Comparison of ENCODE assay signal across 9 cellular contexts in genomic region chr5:80034962-80035821, GRCh38. TPM values are rescaled to one million over a fixed set of nuclear protein-coding genes. Genes with fewer than 3 reads are reported as not detected.
DNase-seq lines count a peak whose midpoint lies in the region; ATAC-seq lines count a peak whose summit lies in the region.
"Had no signal": no experiment of that assay in that cellular context is flagged by ENCODE, and none has a peak within 500 bp of the region (broad histone marks: within the 10 kb centered on the region; RNA-seq: fewer than 3 reads in every experiment).

THBS4 (plus strand) TSS chr5:80035348; CDS start chr5:80035538, 190 bp downstream.

- 5% methylated on average over 76 of the region's 76 CpGs for WGBS in HUES64
- WGBS in right cardiac atrium, result 6% methylated on average over 76 of the region's 76 CpGs

- H3K9me3 Mint-ChIP-seq in activated T-cell treated with anti-CD3 and anti-CD28 coated beads, Interleukin-2, amount 50 U/mL, for 72 hours, result no peaks in the 10 kb centered on the region

- H3K36me3 ChIP-seq in HUES64 (ENCODE audit: insufficient read depth, low read length), result no peaks in the 10 kb centered on the region

- peak; percentile 36 to 50 for ATAC-seq in activated T-cell treated with anti-CD3 and anti-CD28 coated beads, Interleukin-2, amount 50 U/mL, for 72 hours (replicated peaks in 1 of 2)
- ATAC-seq in right cardiac atrium (peak; percentile 14 to 19), GM18511 (IDR thresholded peaks at IDR 0.05; ENCODE audit: unreplicated experiment) (no peak)
- ATAC-seq: PC-3 had no signal

- intact Hi-C loops in right cardiac atrium (cut with DNase I), result no loop called here

- no peaks in the 10 kb centered on the region for H3K9me3 ChIP-seq in HUES64 (ENCODE audit: insufficient read depth, low read depth, low read length)
- H3K9me3 ChIP-seq in right cardiac atrium (ENCODE audit: control insufficient read depth, low read length), result no peaks in the 10 kb centered on the region

- H3K4me3 ChIP-seq in HUES64 (ENCODE audit: low read length) (peak within 1 kb of the TSS; percentile 74), right cardiac atrium (ENCODE audit: low read length) (peak within 1 kb of the TSS; percentile 49), skeletal muscle cell (ENCODE audit: low read depth, low read length) (peak within 1 kb of the TSS; percentile 20)

- H3K27me3 ChIP-seq in HUES64 (ENCODE audit: insufficient read depth, low read length), result peaks cover 56% of the 10 kb centered on the region
- no peaks in the 10 kb centered on the region for H3K27me3 ChIP-seq in right cardiac atrium (ENCODE audit: control insufficient read depth, insufficient read depth)

- no peak within 1 kb of the TSS for H3K27ac Mint-ChIP-seq in activated T-cell treated with anti-CD3 and anti-CD28 coated beads, Interleukin-2, amount 50 U/mL, for 72 hours

- H3K27ac ChIP-seq in HUES64 (ENCODE audit: low read depth, low read length) (no peak within 1 kb of the TSS), right cardiac atrium (ENCODE audit: low read length) (no peak within 1 kb of the TSS)

- DNase-seq in activated T-cell treated with anti-CD3 and anti-CD28 coated beads, Interleukin-2, amount 50 U/mL, for 72 hours, result peak; percentile 13 to 36
- DNase-seq in right cardiac atrium (peak in 1 of 3 donors; percentile 37), skeletal muscle cell (ENCODE audit: low read depth) (no peak), putamen (ENCODE audit: low spot score) (no peak)
- DNase-seq in activated CD4-positive, CD25-positive, alpha-beta regulatory T cell (lab: John Stamatoyannopoulos, UW), result no peak
- DNase-seq: amniotic stem cell, PC-3 had no signal

- H3K36me3 Mint-ChIP-seq in activated T-cell treated with anti-CD3 and anti-CD28 coated beads, Interleukin-2, amount 50 U/mL, for 72 hours (ENCODE audit: insufficient read depth in 2 of 2), result peaks cover 0 to 3% of the 10 kb centered on the region in 2 donors

- peaks cover 67% of the 10 kb centered on the region for H3K27me3 Mint-ChIP-seq in activated T-cell treated with anti-CD3 and anti-CD28 coated beads, Interleukin-2, amount 50 U/mL, for 72 hours (ENCODE audit: low read depth)

- H3K4me3 Mint-ChIP-seq in activated T-cell treated with anti-CD3 and anti-CD28 coated beads, Interleukin-2, amount 50 U/mL, for 72 hours, result peak within 1 kb of the TSS; percentile 73 to 82

- peak within 1 kb of the TSS; percentile 70 for H3K9ac ChIP-seq in HUES64 (ENCODE audit: low read depth, low read length)

- H3K4me1 Mint-ChIP-seq in activated T-cell treated with anti-CD3 and anti-CD28 coated beads, Interleukin-2, amount 50 U/mL, for 72 hours (ENCODE audit: low read depth), result peaks cover 51% of the 10 kb centered on the region

- H3K4me1 ChIP-seq in HUES64 (ENCODE audit: insufficient read depth, low read length), result no peaks in the 10 kb centered on the region
- H3K4me1 ChIP-seq in right cardiac atrium (ENCODE audit: control insufficient read depth, insufficient read depth, low read length), result no peaks in the 10 kb centered on the region

RNA-seq across cellular contexts. Expression of gene THBS4, which starts in this region (rescaled TPM):
- 7.3 TPM for polyA plus RNA-seq in HUES64 (2013, experiment 1 of 2)
- 13.6 TPM for polyA plus RNA-seq in HUES64 (2013, experiment 2 of 2)
- total RNA-seq in activated T-cell treated with anti-CD3 and anti-CD28 coated beads, Interleukin-2, amount 50 U/mL, for 72 hours, result 1 to 10 TPM; 4.7 to 6.7 TPM
- 1 to 10 TPM; 2.6 to 9.1 (median 3.9) TPM for total RNA-seq in right cardiac atrium
- polyA plus RNA-seq in right cardiac atrium, result 6.9 TPM

Comparison
In these comparisons a context has a peak if more than half of its experiments do, and no peak if none do; other contexts are left out.
1. H3K4me3 ChIP-seq: peak in every context shown above with its lines; median percentile 74 in HUES64; 49 in right cardiac atrium; 20 in skeletal muscle cell.
2. DNase-seq: peak in activated T-cell treated with anti-CD3 and anti-CD28 coated beads, Interleukin-2, amount 50 U/mL, for 72 hours (2 of 2); none in skeletal muscle cell (single experiment), putamen (single experiment) and activated CD4-positive, CD25-positive, alpha-beta regulatory T cell (0 of 4).